Comparison of ENCODE assay signal across 8 cellular contexts in genomic region chr15:76060098-76060989, GRCh38. TPM values are rescaled to one million over a fixed set of nuclear protein-coding genes. Genes with fewer than 3 reads are reported as not detected.
DNase-seq lines count a peak whose midpoint lies in the region; ATAC-seq and TF ChIP-seq lines count a peak whose summit lies in the region.

No MANE protein-coding gene starts in this region.

- H3K27me3 Mint-ChIP-seq in activated T-helper 1 cell treated with anti-CD3 and anti-CD28 coated beads, Interleukin-12 subunit alpha, Interleukin-12 subunit beta, Interleukin-2, Interleukin-4 antibody, amounts not matched to agents 30 ng/mL and 10 ng/mL and 1 ng/mL, durations not matched to agents 14 hours and 24 hours and 36 hours (ENCODE audit: insufficient read depth), result peaks cover 73% of the 10 kb centered on the region

- H3K9me3 ChIP-seq in left ventricle myocardium inferior (replicated peaks), result no peaks in the 10 kb centered on the region

- H3K4me1 Mint-ChIP-seq in activated T-helper 1 cell treated with anti-CD3 and anti-CD28 coated beads, Interleukin-12 subunit alpha, Interleukin-12 subunit beta, Interleukin-2, Interleukin-4 antibody, amounts not matched to agents 30 ng/mL and 10 ng/mL and 1 ng/mL, durations not matched to agents 14 hours and 24 hours and 36 hours (ENCODE audit: low read depth), result peaks cover 33% of the 10 kb centered on the region

- no peak overlapping the region for H3K27ac ChIP-seq in left ventricle myocardium inferior (replicated peaks)

- no peak for TF ChIP-seq CTCF in left ventricle myocardium inferior (IDR thresholded peaks at IDR 0.05; ENCODE audit: borderline replicate concordance)

- H3K27me3 ChIP-seq in left ventricle myocardium inferior (ENCODE audit: low read depth), result peaks cover 91% of the 10 kb centered on the region

- H3K4me1 ChIP-seq in left ventricle myocardium inferior, result peaks cover 18% of the 10 kb centered on the region

- H3K36me3 Mint-ChIP-seq in activated T-helper 1 cell treated with anti-CD3 and anti-CD28 coated beads, Interleukin-12 subunit alpha, Interleukin-12 subunit beta, Interleukin-2, Interleukin-4 antibody, amounts not matched to agents 30 ng/mL and 10 ng/mL and 1 ng/mL, durations not matched to agents 14 hours and 24 hours and 36 hours (ENCODE audit: low read depth), result peaks cover 2% of the 10 kb centered on the region

- no peaks in the 10 kb centered on the region for H3K9me3 Mint-ChIP-seq in activated T-helper 1 cell treated with anti-CD3 and anti-CD28 coated beads, Interleukin-12 subunit alpha, Interleukin-12 subunit beta, Interleukin-2, Interleukin-4 antibody, amounts not matched to agents 30 ng/mL and 10 ng/mL and 1 ng/mL, durations not matched to agents 14 hours and 24 hours and 36 hours

- ATAC-seq in Right ventricle myocardium inferior, result no peak
- no peak for ATAC-seq in GM18511 (IDR thresholded peaks at IDR 0.05; ENCODE audit: unreplicated experiment)

- DNase-seq in left ventricle myocardium inferior (no peak), Right ventricle myocardium inferior (ENCODE audit: missing footprints) (no peak), NCI-H2081 (lab: John Stamatoyannopoulos, UW) (no peak), HEK293T (ENCODE audit: extremely low spot score) (no peak)
- peak; percentile 22 for DNase-seq in activated T-helper 1 cell treated with anti-CD3 and anti-CD28 coated beads, Interleukin-12 subunit alpha, Interleukin-12 subunit beta, Interleukin-2, Interleukin-4 antibody, amounts not matched to agents 30 ng/mL and 10 ng/mL and 1 ng/mL, durations not matched to agents 14 hours and 24 hours and 36 hours (ENCODE audit: low spot score)
- peak; percentile 4 for DNase-seq in stimulated activated CD4-positive, alpha-beta T cell treated with anti-CD3 and anti-CD28 coated beads, Interleukin-1b, Interleukin-23, amount 100 ng/mL, for 48 hours

- no peak overlapping the region for H3K27ac Mint-ChIP-seq in activated T-helper 1 cell treated with anti-CD3 and anti-CD28 coated beads, Interleukin-12 subunit alpha, Interleukin-12 subunit beta, Interleukin-2, Interleukin-4 antibody, amounts not matched to agents 30 ng/mL and 10 ng/mL and 1 ng/mL, durations not matched to agents 14 hours and 24 hours and 36 hours

- POLR2A ChIA-PET in HEK293T (lab: Yijun Ruan, JAX), result interaction anchor here (0.6 to 1.4 kb wide), 2 partner anchors 46 to 79 kb away, joined by 3 to 5 read pairs; no protein-coding TSS in a partner anchor

- intact Hi-C loops in left ventricle myocardium inferior (cut with micrococcal nuclease), result no loop called here
- intact Hi-C loops in Right ventricle myocardium inferior (cut with DNase I), result no loop called here
- intact Hi-C loops in activated T-helper 1 cell treated with anti-CD3 and anti-CD28 coated beads, Interleukin-12 subunit alpha, Interleukin-12 subunit beta, Interleukin-2, Interleukin-4 antibody, amounts not matched to agents 30 ng/mL and 10 ng/mL and 1 ng/mL, durations not matched to agents 14 hours and 24 hours and 36 hours (cut with micrococcal nuclease), result loop anchor here (10.0 kb wide), 2 partner anchors 246 to 284 kb away; no protein-coding TSS in a partner anchor

- CTCF ChIA-PET in HEK293T (lab: Yijun Ruan, JAX), result interaction anchor here (0.7 to 7.2 kb wide), 5 partner anchors 25 to 154 kb away, joined by 3 to 132 read pairs (median 4); no protein-coding TSS in a partner anchor

- H3K4me3 ChIP-seq in left ventricle myocardium inferior (peak overlapping the region; percentile 72), iPS-11a (ENCODE audit: low read depth, low read length) (peak overlapping the region; percentile 61)

- H3K4me3 Mint-ChIP-seq in activated T-helper 1 cell treated with anti-CD3 and anti-CD28 coated beads, Interleukin-12 subunit alpha, Interleukin-12 subunit beta, Interleukin-2, Interleukin-4 antibody, amounts not matched to agents 30 ng/mL and 10 ng/mL and 1 ng/mL, durations not matched to agents 14 hours and 24 hours and 36 hours, result peak overlapping the region; percentile 76

- no peaks in the 10 kb centered on the region for H3K36me3 ChIP-seq in left ventricle myocardium inferior

TF ChIP-seq in HEK293T, 16 proteins besides CTCF, POLR2A, EP300 and RAD21:
- no peak for TF ChIP-seq LEF1 (IDR thresholded peaks at IDR 0.05; ENCODE audit: borderline replicate concordance)

RNA-seq across cellular contexts. Expression of gene TMEM266, which starts 0.6 kb away (rescaled TPM):
- total RNA-seq in left ventricle myocardium inferior, result not detected
- not detected for total RNA-seq in Right ventricle myocardium inferior
- total RNA-seq in activated T-helper 1 cell treated with anti-CD3 and anti-CD28 coated beads, Interleukin-12 subunit alpha, Interleukin-12 subunit beta, Interleukin-2, Interleukin-4 antibody, amounts not matched to agents 30 ng/mL and 10 ng/mL and 1 ng/mL, durations not matched to agents 14 hours and 24 hours and 36 hours, result 0.10 and 0.16 TPM in 2 replicates

RNA-seq across cellular contexts. Expression of gene NRG4, which starts 48.1 kb away (rescaled TPM):
- total RNA-seq in left ventricle myocardium inferior (not detected), Right ventricle myocardium inferior (not detected)
- total RNA-seq in activated T-helper 1 cell treated with anti-CD3 and anti-CD28 coated beads, Interleukin-12 subunit alpha, Interleukin-12 subunit beta, Interleukin-2, Interleukin-4 antibody, amounts not matched to agents 30 ng/mL and 10 ng/mL and 1 ng/mL, durations not matched to agents 14 hours and 24 hours and 36 hours, result not detected in 2 replicates

Comparison
In these comparisons a context has a peak if more than half of its experiments do, and no peak if none do; other contexts are left out.
1. DNase-seq: peak in activated T-helper 1 cell treated with anti-CD3 and anti-CD28 coated beads, Interleukin-12 subunit alpha, Interleukin-12 subunit beta, Interleukin-2, Interleukin-4 antibody, amounts not matched to agents 30 ng/mL and 10 ng/mL and 1 ng/mL, durations not matched to agents 14 hours and 24 hours and 36 hours (single experiment) and stimulated activated CD4-positive, alpha-beta T cell treated with anti-CD3 and anti-CD28 coated beads, Interleukin-1b, Interleukin-23, amount 100 ng/mL, for 48 hours (single experiment); none in left ventricle myocardium inferior (single experiment), Right ventricle myocardium inferior (single experiment), NCI-H2081 (0 of 2) and HEK293T (single experiment).